9 cellular contexts compared by ENCODE assay signal in the genomic region with DNA sequence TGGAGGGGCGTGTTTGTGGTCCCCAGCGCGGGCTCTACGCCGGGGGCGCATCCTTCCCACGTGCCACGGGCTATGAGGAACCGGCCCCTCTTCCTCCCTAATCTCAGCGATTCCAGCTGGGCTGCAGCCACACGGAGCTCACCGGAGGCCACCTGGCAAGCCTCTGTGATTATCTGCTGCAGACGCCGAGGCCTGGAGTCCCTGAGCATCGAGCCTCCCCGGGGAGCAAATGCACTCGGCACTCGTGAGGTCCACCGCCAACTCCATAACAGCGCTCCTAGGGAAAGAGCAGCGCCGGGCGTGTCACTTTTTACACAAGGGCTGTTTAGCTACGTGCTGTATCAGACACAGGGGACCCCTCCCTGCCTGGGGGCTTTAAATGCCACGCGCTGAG.
DNase-seq lines count a peak whose midpoint lies in the region; ATAC-seq, FAIRE-seq and TF ChIP-seq lines count a peak whose summit lies in the region.
"Had no signal": no experiment of that assay in that cellular context is flagged by ENCODE, and none has a peak within 500 bp of the region (broad histone marks: within the 10 kb centered on the region; RNA-seq: fewer than 3 reads in every experiment).

No MANE protein-coding gene starts in this region.

- H3K9me3 ChIP-seq in RWPE2 (ENCODE audit: severe bottlenecking), result no peaks in the 10 kb centered on the region
- no peaks in the 10 kb centered on the region for H3K9me3 ChIP-seq in HepG2 (ENCODE audit: low read length)

- TF ChIP-seq CTCF in RWPE2 (IDR thresholded peaks at IDR 0.05; ENCODE audit: poor library complexity, severe bottlenecking) (no peak), HepG2 (CRISPR knock-in tag; IDR thresholded peaks at IDR 0.05) (no peak), mesothelial cell of epicardium (IDR thresholded peaks at IDR 0.05; ENCODE audit: unreplicated experiment) (no peak)

- H3K79me2 ChIP-seq in HepG2 (ENCODE audit: insufficient read depth, low read length), result no peaks in the 10 kb centered on the region

- H3K9me3 Mint-ChIP-seq in mesothelial cell of epicardium, result peaks cover 7% of the 10 kb centered on the region

- in situ Hi-C loops in HepG2 (cut with HindIII; ENCODE audit: extremely low pct_ligation_motif_present, low pct_unique_long_range_greater_than_20kb), result no loop called here

- no peak for FAIRE-seq in HepG2 (lab: Jason Lieb, UNC)

- no peak for TF ChIP-seq EP300 in HepG2 (IDR thresholded peaks at IDR 0.05; ENCODE audit: low read depth in 2 of 2, low read length in 2 of 2)
- no peak for TF ChIP-seq EP300 in HepG2 (CRISPR knock-in tag; IDR thresholded peaks at IDR 0.05; ENCODE audit: borderline replicate concordance)

- H2AFZ ChIP-seq in HepG2 (ENCODE audit: low read length), result no peak overlapping the region

- no peak overlapping the region for H3K4me3 Mint-ChIP-seq in mesothelial cell of epicardium

- H3K4me1 ChIP-seq in RWPE2 (ENCODE audit: insufficient read depth, poor library complexity, severe bottlenecking) (no peaks in the 10 kb centered on the region), HepG2 (ENCODE audit: insufficient read depth, low read length) (peaks cover 37% of the 10 kb centered on the region)

- BruUV-seq in HepG2 (replicated peaks; lab: Mats Ljungman, UMichigan), result no TSS peak

- CTCF ChIA-PET in HepG2 (lab: Yijun Ruan, JAX; ENCODE audit: low intra/inter-chr PET ratio, low total read pairs) (no interaction called here), HEK293T (lab: Yijun Ruan, JAX) (no interaction called here)

- no peak overlapping the region for H3K9ac ChIP-seq in HepG2 (ENCODE audit: insufficient read depth, low read depth, low read length)

- no peaks in the 10 kb centered on the region for H3K4me1 Mint-ChIP-seq in mesothelial cell of epicardium

- H3K36me3 ChIP-seq in RWPE2 (ENCODE audit: low read depth), result no peaks in the 10 kb centered on the region
- no peaks in the 10 kb centered on the region for H3K36me3 ChIP-seq in HepG2 (replicated peaks in 1 of 2; ENCODE audit: control insufficient read depth in 1 of 2, insufficient read depth in 2 of 2, low read length in 2 of 2)

- H3K4me3 ChIP-seq in RWPE2 (ENCODE audit: severe bottlenecking) (no peak overlapping the region), HepG2 (replicated peaks in 1 of 3; ENCODE audit: insufficient read depth in 1 of 3, low read depth in 2 of 3, low read length in 3 of 3) (peak overlapping the region in 1 of 3 experiments; percentile 49; a peak in 1 of 6 replicates)

- no peak for TF ChIP-seq POLR2A in HepG2 (IDR thresholded peaks at IDR 0.05; ENCODE audit: insufficient read depth in 1 of 2, low read depth in 2 of 2, low read length in 2 of 2)

- peaks cover 22% of the 10 kb centered on the region for H3K27me3 ChIP-seq in RWPE2 (ENCODE audit: insufficient read depth, poor library complexity, severe bottlenecking)
- peaks cover 8 to 53% of the 10 kb centered on the region in 2 experiments for H3K27me3 ChIP-seq in HepG2 (ENCODE audit: control insufficient read depth in 1 of 2, insufficient read depth in 2 of 2, low read length in 2 of 2)

- 50% methylated on average over 9 of the region's 26 CpGs for WGBS in HepG2 (ENCODE audit: low lambda C conversion rate)

- H3K36me3 Mint-ChIP-seq in mesothelial cell of epicardium, result peaks cover 6% of the 10 kb centered on the region

- no peak overlapping the region for H3K27ac Mint-ChIP-seq in mesothelial cell of epicardium

- DNase-seq in DMS79 treated with DMSO at 0.1 percent for 48 hours (lab: John Stamatoyannopoulos, UW) (peak; percentile 37), RWPE2 (ENCODE audit: low spot score) (no peak), HepG2 (ENCODE audit: low spot score) (no peak), HEK293T (ENCODE audit: extremely low spot score) (no peak), mesothelial cell of epicardium (ENCODE audit: low spot score in 2 of 2, unreplicated experiment in 2 of 2) (no peak), NCI-H2029 treated with DMSO at 0.1 percent for 48 hours (lab: John Stamatoyannopoulos, UW) (no peak), SHP77 treated with DMSO at 0.1 percent for 48 hours (lab: John Stamatoyannopoulos, UW) (no peak)

- POLR2A ChIA-PET in HepG2 (lab: Yijun Ruan, JAX) (no interaction called here), HEK293T (lab: Yijun Ruan, JAX) (no interaction called here)

- ATAC-seq in HG03139 (IDR thresholded peaks at IDR 0.05; ENCODE audit: unreplicated experiment), result peak; percentile 14
- ATAC-seq in RWPE2 (ENCODE audit: low read depth), result peak; percentile 32
- ATAC-seq in HepG2, result peak; percentile 49

- no peak overlapping the region for H3K27ac ChIP-seq in RWPE2 (ENCODE audit: poor library complexity, severe bottlenecking)
- H3K27ac ChIP-seq in HepG2 (ENCODE audit: extremely low read length, insufficient read depth, low read length), result no peak overlapping the region
- H3K27ac ChIP-seq: epithelial cell of prostate had no signal

- no peaks in the 10 kb centered on the region for H3K27me3 Mint-ChIP-seq in mesothelial cell of epicardium (ENCODE audit: low read depth)

- peak overlapping the region; percentile 52 for H3K4me2 ChIP-seq in HepG2 (ENCODE audit: low read depth, low read length)

- intact Hi-C loops in HepG2 (cut with micrococcal nuclease; ENCODE audit: unreplicated experiment), result no loop called here

- TF ChIP-seq RAD21 in HepG2 (CRISPR knock-in tag; IDR thresholded peaks at IDR 0.05), result no peak

- no peaks in the 10 kb centered on the region for H4K20me1 ChIP-seq in HepG2 (ENCODE audit: insufficient read depth, low read length)

TF ChIP-seq in HepG2, 621 proteins besides CTCF, POLR2A, EP300 and RAD21:
- no peak for TF ChIP-seq MYC (CRISPR knock-in tag; IDR thresholded peaks at IDR 0.05; ENCODE audit: borderline replicate concordance)

TF ChIP-seq in HEK293T, 16 proteins besides CTCF, POLR2A, EP300 and RAD21:
- TF ChIP-seq L3MBTL2 (conservative IDR thresholded peaks at IDR 0.05), result no peak
- no peak for TF ChIP-seq SUZ12 (IDR thresholded peaks at IDR 0.05)
- no peak for TF ChIP-seq TARDBP (IDR thresholded peaks at IDR 0.05)
- no peak for TF ChIP-seq ARNT (IDR thresholded peaks at IDR 0.05)
- TF ChIP-seq SP1 (IDR thresholded peaks at IDR 0.05), result no peak
- no peak for TF ChIP-seq CTBP1 (IDR thresholded peaks at IDR 0.05; ENCODE audit: borderline replicate concordance)
- TF ChIP-seq FOXA1 (IDR thresholded peaks at IDR 0.05), result no peak
- no peak for TF ChIP-seq PKNOX1 (IDR thresholded peaks at IDR 0.05)
- no peak for TF ChIP-seq FOXK2 (IDR thresholded peaks at IDR 0.05)
- TF ChIP-seq ZNF384 (IDR thresholded peaks at IDR 0.05), result no peak
- no peak for TF ChIP-seq BHLHE40 (IDR thresholded peaks at IDR 0.05; ENCODE audit: borderline replicate concordance)
- no peak for TF ChIP-seq ELF4 (IDR thresholded peaks at IDR 0.05)
- no peak for TF ChIP-seq NFRKB (IDR thresholded peaks at IDR 0.05)
